ENCODE assay signal across 18 cellular contexts in the genomic region with DNA sequence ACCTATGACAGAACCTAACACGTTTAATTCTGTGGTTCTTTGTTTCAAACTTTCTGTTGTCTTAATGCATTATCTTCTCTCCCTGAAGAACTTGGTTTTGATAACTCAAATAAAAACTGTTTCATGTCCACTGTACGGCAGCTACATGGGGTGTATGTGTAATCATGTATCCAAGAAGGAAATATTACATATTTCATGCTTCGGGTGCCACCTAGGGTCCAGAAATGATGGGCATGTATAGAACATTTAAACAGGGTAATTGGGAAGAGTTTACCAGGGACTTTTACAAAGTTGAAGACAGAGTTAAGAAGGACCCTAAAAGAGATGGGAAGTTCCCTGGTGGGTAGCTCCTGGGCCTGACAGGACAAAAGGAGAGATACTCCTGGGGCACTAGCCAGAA.
DNase-seq lines count a peak whose midpoint lies in the region; ATAC-seq, FAIRE-seq and TF ChIP-seq lines count a peak whose summit lies in the region.
"Had no signal": no experiment of that assay in that cellular context is flagged by ENCODE, and none has a peak within 500 bp of the region (broad histone marks: within the 10 kb centered on the region; RNA-seq: fewer than 3 reads in every experiment).

No MANE protein-coding gene starts in this region.

- H3F3A ChIP-seq in PC-3 (ENCODE audit: low read length, unreplicated experiment), result no peaks in the 10 kb centered on the region

- BruUV-seq in PC-3 (replicated peaks; lab: Mats Ljungman, UMichigan), result no TSS peak
- no TSS peak for BruUV-seq in endothelial cell of umbilical vein (replicated peaks; lab: Mats Ljungman, UMichigan)

- no peaks in the 10 kb centered on the region for H4K20me1 ChIP-seq in PC-3 (ENCODE audit: low read length)
- H4K20me1 ChIP-seq in endothelial cell of umbilical vein (replicated peaks; ENCODE audit: control insufficient read depth, extremely low read depth, insufficient read depth, low read length), result peaks cover 4% of the 10 kb centered on the region

- H3K4me3 ChIP-seq in PC-3 (ENCODE audit: low read length) (no peak overlapping the region), endothelial cell of umbilical vein (replicated peaks in 1 of 3; ENCODE audit: insufficient read depth in 1 of 3, low read depth in 1 of 3, low read length in 3 of 3) (no peak overlapping the region), retinal pigment epithelial cell (ENCODE audit: low read length) (no peak overlapping the region)

- TF ChIP-seq POLR2A in endothelial cell of umbilical vein (IDR thresholded peaks at IDR 0.05; ENCODE audit: low read depth, low read length), result no peak

- POLR2A ChIA-PET in PC-3 (lab: Charles Lee; ENCODE audit: unreplicated experiment) (no interaction called here), endothelial cell of umbilical vein (lab: Charles Lee) (no interaction called here)

- FAIRE-seq in endothelial cell of umbilical vein (lab: Jason Lieb, UNC), result no peak
- FAIRE-seq: urothelium cell line had no signal

- H2AFZ ChIP-seq in PC-3 (ENCODE audit: low read length) (no peak overlapping the region), endothelial cell of umbilical vein (ENCODE audit: low read depth, low read length) (no peak overlapping the region)

- CTCF ChIA-PET in PC-3 (lab: Charles Lee) (no interaction called here), endothelial cell of umbilical vein (lab: Charles Lee) (interaction anchor here (1.0 to 1.9 kb wide), 7 partner anchors 33 to 685 kb away, joined by 3 to 8 read pairs (median 3); no protein-coding TSS in a partner anchor)

- no peaks in the 10 kb centered on the region for H3K4me1 ChIP-seq in PC-3 (ENCODE audit: insufficient read depth, low read length)
- H3K4me1 ChIP-seq in endothelial cell of umbilical vein (ENCODE audit: control insufficient read depth, extremely low read depth, insufficient read depth, low read length), result peaks cover 35% of the 10 kb centered on the region
- H3K4me1 ChIP-seq: Caco-2 had no signal

- DNase-seq in NCI-H82 (lab: John Stamatoyannopoulos, UW), result peak; percentile 36
- no peak for DNase-seq in NCI-H82 treated with DMSO at 0.1 percent for 48 hours (lab: John Stamatoyannopoulos, UW; ENCODE audit: unreplicated experiment)
- peak; percentile 38 for DNase-seq in PC-3
- peak; percentile 49 for DNase-seq in endothelial cell of umbilical vein (ENCODE audit: low read depth, low spot score)
- no peak for DNase-seq in retinal pigment epithelial cell (ENCODE audit: low read depth)
- no peak for DNase-seq in DMS53 (lab: John Stamatoyannopoulos, UW)
- DNase-seq: activated CD8-positive, alpha-beta memory T cell treated with anti-CD3 and anti-CD28 coated beads for 24 hours; Caco-2; cortex of kidney; GF-D8; naive thymus-derived CD4-positive, alpha-beta T cell; NCI-H1105 treated with DMSO at 0.1 percent for 48 hours; stimulated activated naive CD8-positive, alpha-beta T cell treated with anti-CD3 and anti-CD28 coated beads, Interleukin-15, Interleukin-2, amounts not matched to agents 100 U/mL and 50 U/mL, for 24 hours had no signal

- dilution Hi-C loops in endothelial cell of umbilical vein (cut with MboI; ENCODE audit: extremely low pct_ligation_motif_present, low sequenced_read_pairs), result no loop called here

- peak; percentile 43 for TF ChIP-seq CTCF in PC-3 (conservative IDR thresholded peaks at IDR 0.05; ENCODE audit: low read depth, low read length)
- TF ChIP-seq CTCF in endothelial cell of umbilical vein (IDR thresholded peaks at IDR 0.05; ENCODE audit: extremely low read depth in 1 of 2, insufficient read depth in 1 of 2, low read depth in 1 of 2, low read length in 2 of 2), result no peak
- TF ChIP-seq CTCF in retinal pigment epithelial cell (conservative IDR thresholded peaks at IDR 0.05; ENCODE audit: low read depth, low read length), result peak; percentile 25

- no peak overlapping the region for H3K9ac ChIP-seq in PC-3 (ENCODE audit: low read length)
- H3K9ac ChIP-seq in endothelial cell of umbilical vein (replicated peaks; ENCODE audit: extremely low read depth, insufficient read depth, low read length), result no peak overlapping the region

- ATAC-seq in PC-3 (no peak), GM21723 (IDR thresholded peaks at IDR 0.05; ENCODE audit: unreplicated experiment) (no peak), HG02588 (IDR thresholded peaks at IDR 0.05; ENCODE audit: unreplicated experiment) (no peak)
- ATAC-seq: esophagus mucosa; naive thymus-derived CD4-positive, alpha-beta T cell; Panc1; stimulated activated naive CD8-positive, alpha-beta T cell treated with anti-CD3 and anti-CD28 coated beads, Interleukin-15, Interleukin-2, amounts not matched to agents 100 U/mL and 50 U/mL, for 24 hours had no signal

- no peaks in the 10 kb centered on the region for H3K9me3 ChIP-seq in PC-3 (ENCODE audit: low read length)
- no peaks in the 10 kb centered on the region for H3K9me3 ChIP-seq in endothelial cell of umbilical vein (replicated peaks; ENCODE audit: control insufficient read depth, insufficient read depth, low read length)
- H3K9me3 ChIP-seq: Caco-2 had no signal

- H3K9me1 ChIP-seq in endothelial cell of umbilical vein (replicated peaks; ENCODE audit: control insufficient read depth, extremely low read depth, insufficient read depth, low read length), result no peaks in the 10 kb centered on the region

- H3K27me3 ChIP-seq in PC-3 (ENCODE audit: low read length), result no peaks in the 10 kb centered on the region
- no peaks in the 10 kb centered on the region for H3K27me3 ChIP-seq in endothelial cell of umbilical vein (ENCODE audit: control insufficient read depth in 2 of 2, insufficient read depth in 2 of 2, low read length in 2 of 2)

- H3K27ac ChIP-seq in PC-3 (ENCODE audit: low read length) (no peak overlapping the region), endothelial cell of umbilical vein (ENCODE audit: insufficient read depth, low read depth, low read length) (no peak overlapping the region)

- H3K36me3 ChIP-seq in PC-3 (ENCODE audit: low read depth, low read length), result no peaks in the 10 kb centered on the region
- no peaks in the 10 kb centered on the region for H3K36me3 ChIP-seq in endothelial cell of umbilical vein (ENCODE audit: control insufficient read depth in 2 of 2, extremely low read depth in 1 of 2, insufficient read depth in 2 of 2, low read length in 2 of 2)

- intact Hi-C loops in PC-3 (cut with micrococcal nuclease), result loop anchor here (5.0 to 10.0 kb wide), 2 partner anchors 204 to 329 kb away; no protein-coding TSS in a partner anchor
- intact Hi-C loops in endothelial cell of umbilical vein (cut with micrococcal nuclease), result loop anchor here (10.0 kb wide), 1 partner anchor 686 kb away; no protein-coding TSS in a partner anchor

- H3K79me2 ChIP-seq in PC-3 (ENCODE audit: low read length) (no peaks in the 10 kb centered on the region), endothelial cell of umbilical vein (ENCODE audit: control insufficient read depth, insufficient read depth, low read length) (no peaks in the 10 kb centered on the region)

- H3K9me2 ChIP-seq in PC-3 (replicated peaks; ENCODE audit: low read length), result no peaks in the 10 kb centered on the region

- H3K4me2 ChIP-seq in PC-3 (ENCODE audit: low read length) (no peak overlapping the region), endothelial cell of umbilical vein (ENCODE audit: insufficient read depth, low read length) (no peak overlapping the region)

TF ChIP-seq in endothelial cell of umbilical vein, 7 proteins besides CTCF, POLR2A, EP300 and RAD21:
- TF ChIP-seq POLR2AphosphoS5 (IDR thresholded peaks at IDR 0.05; ENCODE audit: insufficient read depth, low read depth, low read length), result no peak
- no peak for TF ChIP-seq FOS (IDR thresholded peaks at IDR 0.05; ENCODE audit: borderline replicate concordance, insufficient read depth, low read length)
- TF ChIP-seq, protein P1, sequence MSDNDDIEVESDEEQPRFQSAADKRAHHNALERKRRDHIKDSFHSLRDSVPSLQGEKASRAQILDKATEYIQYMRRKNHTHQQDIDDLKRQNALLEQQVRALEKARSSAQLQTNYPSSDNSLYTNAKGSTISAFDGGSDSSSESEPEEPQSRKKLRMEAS (IDR thresholded peaks at IDR 0.05; ENCODE audit: insufficient read depth, insufficient read length), result no peak
- no peak for TF ChIP-seq MYC (IDR thresholded peaks at IDR 0.05; ENCODE audit: low read depth, low read length)
- no peak for TF ChIP-seq JUN (IDR thresholded peaks at IDR 0.05; ENCODE audit: borderline replicate concordance, insufficient read depth, insufficient read length, low read depth)
- no peak for TF ChIP-seq GATA2 (IDR thresholded peaks at IDR 0.05; ENCODE audit: insufficient read depth, insufficient read length, low read depth, low read length)
- no peak for TF ChIP-seq EZH2 (IDR thresholded peaks at IDR 0.05; ENCODE audit: borderline replicate concordance, low read depth, low read length, severe bottlenecking)

Comparison
In these comparisons a context has a peak if more than half of its experiments do, and no peak if none do; other contexts are left out.
1. DNase-seq: peak in NCI-H82 (single experiment), PC-3 (single experiment) and endothelial cell of umbilical vein (single experiment); none in NCI-H82 treated with DMSO at 0.1 percent for 48 hours (single experiment), retinal pigment epithelial cell (single experiment) and DMS53 (single experiment).
2. CTCF ChIP-seq: peak in PC-3 (single experiment) and retinal pigment epithelial cell (single experiment); none in endothelial cell of umbilical vein (0 of 2).